Comparison of ENCODE assay signal across 21 cellular contexts in genomic region chr12:39116877-39117276, GRCh38.
DNase-seq lines count a peak whose midpoint lies in the region; ATAC-seq, FAIRE-seq and TF ChIP-seq lines count a peak whose summit lies in the region.
"Had no signal": no experiment of that assay in that cellular context is flagged by ENCODE, and none has a peak within 500 bp of the region (broad histone marks: within the 10 kb centered on the region; RNA-seq: fewer than 3 reads in every experiment).

No MANE protein-coding gene starts in this region.

- H3K23me2 ChIP-seq in H1 (ENCODE audit: low read depth, low read length): no peaks in the 10 kb centered on the region

- WGBS in H1 (ENCODE audit: extremely low coverage in 1 of 2, insufficient coverage in 1 of 2, insufficient read length in 1 of 2, insufficient replicate concordance in 2 of 2, low coverage in 1 of 2, low lambda C conversion rate in 2 of 2, missing lambda C conversion rate in 1 of 2), 2 experiments: 83% methylated on average over 2 of the region's 2 CpGs; no CpG with 5 or more reads in 1 of the 2 experiments
- 86% methylated on average over 2 of the region's 2 CpGs for WGBS in right cardiac atrium

- no peak overlapping the region for H3K18ac ChIP-seq in H1 (ENCODE audit: extremely low read depth, low read length)

- H2BK20ac ChIP-seq in H1 (ENCODE audit: low read length): 0 out of 2 replicates have a peak overlapping the region, but pooled peaks have one; percentile 66

- no peaks in the 10 kb centered on the region for H3F3A ChIP-seq in GM23338 (replicated peaks; ENCODE audit: low read depth)

- H3K36me3 ChIP-seq in GM23338 (ENCODE audit: insufficient read depth): no peaks in the 10 kb centered on the region
- no peaks in the 10 kb centered on the region for H3K36me3 ChIP-seq in H1 (ENCODE audit: control insufficient read depth in 2 of 4, insufficient read depth in 4 of 4, low read length in 3 of 4)
- H3K36me3 ChIP-seq: BLaER1, SJSA1 had no signal

- H3K9me3 ChIP-seq in H1 (ENCODE audit: insufficient read depth in 2 of 2, low read depth in 1 of 2, low read length in 1 of 2) (no peaks in the 10 kb centered on the region), right cardiac atrium (ENCODE audit: control insufficient read depth, low read length) (no peaks in the 10 kb centered on the region)
- H3K9me3 ChIP-seq: BLaER1, SJSA1 had no signal

- intact Hi-C loops in right cardiac atrium (cut with DNase I): no loop called here

- H3K23ac ChIP-seq in H1 (ENCODE audit: insufficient read length): no peak overlapping the region

- no peak overlapping the region for H3K56ac ChIP-seq in H1 (replicated peaks; ENCODE audit: insufficient read length, low read depth, low read length)

- no peak for ATAC-seq in GM23338
- ATAC-seq in stimulated activated effector memory CD8-positive, alpha-beta T cell treated with anti-CD3 and anti-CD28 coated beads, Interleukin-12 subunit alpha, Interleukin-12 subunit beta, amount 100 ng/mL, for 72 hours: no peak
- ATAC-seq in right cardiac atrium: no peak
- ATAC-seq: T-helper 17 cell had no signal

- no peaks in the 10 kb centered on the region for H4K20me1 ChIP-seq in GM23338 (replicated peaks; ENCODE audit: insufficient read depth)
- H4K20me1 ChIP-seq in H1 (replicated peaks in 1 of 2; ENCODE audit: control insufficient read depth in 1 of 2, insufficient read depth in 2 of 2, low read length in 2 of 2): no peaks in the 10 kb centered on the region
- H4K20me1 ChIP-seq: BLaER1 had no signal

- H3K4me3 ChIP-seq in GM23338 (no peak overlapping the region), H1 (ENCODE audit: extremely low read depth in 1 of 4, insufficient read depth in 2 of 4, low read depth in 3 of 4, low read length in 4 of 4) (no peak overlapping the region), right cardiac atrium (ENCODE audit: low read length) (no peak overlapping the region)
- H3K4me3 ChIP-seq: BLaER1, SJSA1 had no signal

- peaks cover 7% of the 10 kb centered on the region for H3K27me3 Mint-ChIP-seq in GM23338 (ENCODE audit: insufficient read depth, low read depth, poor library complexity)
- H3K27me3 Mint-ChIP-seq: T-helper 17 cell had no signal

- no peak for TF ChIP-seq EP300 in H1 (IDR thresholded peaks at IDR 0.05; ENCODE audit: borderline replicate concordance in 1 of 2, low read depth in 2 of 2, low read length in 2 of 2)

- H3K4me2 ChIP-seq in GM23338 (no peak overlapping the region), H1 (ENCODE audit: insufficient read depth in 1 of 2, low read depth in 2 of 2, low read length in 2 of 2) (no peak overlapping the region)
- H3K4me2 ChIP-seq: BLaER1 had no signal

- no peaks in the 10 kb centered on the region for H3K79me2 ChIP-seq in GM23338 (replicated peaks; ENCODE audit: insufficient read depth)
- H3K79me2 ChIP-seq in H1 (ENCODE audit: control insufficient read depth in 1 of 2, insufficient read depth in 2 of 2, low read length in 2 of 2): no peaks in the 10 kb centered on the region

- H2BK15ac ChIP-seq in H1 (ENCODE audit: low read length): no peak overlapping the region

- H2AK5ac ChIP-seq in H1 (ENCODE audit: low read depth, low read length): no peak overlapping the region

- POLR2A ChIA-PET in H1 (lab: Charles Lee; ENCODE audit: partially characterized antibody): interaction anchor here (0.9 kb wide), 1 partner anchor 9 kb away, joined by 3 read pairs; no protein-coding TSS in a partner anchor

- H3K27ac ChIP-seq in GM23338 (ENCODE audit: low read depth): no peak overlapping the region
- H3K27ac ChIP-seq in H1 (ENCODE audit: low read depth, low read length): no peak overlapping the region
- no peak overlapping the region for H3K27ac ChIP-seq in right cardiac atrium (ENCODE audit: low read length)
- H3K27ac ChIP-seq: BLaER1, SJSA1 had no signal

- TF ChIP-seq POLR2A in H1 (IDR thresholded peaks at IDR 0.05; ENCODE audit: control extremely low read depth in 1 of 2, low read depth in 2 of 2, low read length in 2 of 2): no peak

- H3K4me1 Mint-ChIP-seq in GM23338: peaks cover 11% of the 10 kb centered on the region; the same call in 2 of the 3 replicates
- H3K4me1 Mint-ChIP-seq in stimulated activated effector memory CD8-positive, alpha-beta T cell treated with anti-CD3 and anti-CD28 coated beads, Interleukin-12 subunit alpha, Interleukin-12 subunit beta, amount 100 ng/mL, for 72 hours: no peaks in the 10 kb centered on the region
- H3K4me1 Mint-ChIP-seq: T-helper 17 cell had no signal

- H4K8ac ChIP-seq in H1 (ENCODE audit: extremely low read depth, insufficient read depth, low read length): no peak overlapping the region

- FAIRE-seq in H1 (lab: Jason Lieb, UNC): no peak
- FAIRE-seq: G401.6, GM18507, RCC 7860 had no signal

- H3K4me3 Mint-ChIP-seq in GM23338: no peak overlapping the region
- H3K4me3 Mint-ChIP-seq in stimulated activated effector memory CD8-positive, alpha-beta T cell treated with anti-CD3 and anti-CD28 coated beads, Interleukin-12 subunit alpha, Interleukin-12 subunit beta, amount 100 ng/mL, for 72 hours: no peak overlapping the region
- H3K4me3 Mint-ChIP-seq: CD4-positive, alpha-beta T cell; T-helper 17 cell had no signal

- H3K27ac Mint-ChIP-seq in GM23338: no peak overlapping the region
- H3K27ac Mint-ChIP-seq in stimulated activated effector memory CD8-positive, alpha-beta T cell treated with anti-CD3 and anti-CD28 coated beads, Interleukin-12 subunit alpha, Interleukin-12 subunit beta, amount 100 ng/mL, for 72 hours: no peak overlapping the region
- H3K27ac Mint-ChIP-seq: CD4-positive, alpha-beta T cell; T-helper 17 cell had no signal

- no peak overlapping the region for H2BK5ac ChIP-seq in H1 (ENCODE audit: low read depth, low read length)

- no peaks in the 10 kb centered on the region; the same call in 2 of the 3 replicates for H3K36me3 Mint-ChIP-seq in GM23338 (ENCODE audit: low read depth)
- no peaks in the 10 kb centered on the region for H3K36me3 Mint-ChIP-seq in stimulated activated effector memory CD8-positive, alpha-beta T cell treated with anti-CD3 and anti-CD28 coated beads, Interleukin-12 subunit alpha, Interleukin-12 subunit beta, amount 100 ng/mL, for 72 hours

- CTCF ChIA-PET in H1 (lab: Charles Lee; ENCODE audit: partially characterized antibody): interaction anchor here (0.5 to 1.0 kb wide), 3 partner anchors 13 to 157 kb away, joined by 3 read pairs; no protein-coding TSS in a partner anchor

- no peak overlapping the region for H3K14ac ChIP-seq in H1 (ENCODE audit: insufficient read length)

- DNase-seq in GM23338 (ENCODE audit: low spot score) (no peak), NCI-H1105 treated with DMSO at 0.1 percent for 48 hours (lab: John Stamatoyannopoulos, UW) (peak; percentile 11), NCI-H345 treated with DMSO at 0.1 percent for 48 hours (lab: John Stamatoyannopoulos, UW; ENCODE audit: unreplicated experiment) (peak; percentile 66), H1 (ENCODE audit: low read depth in 1 of 2, low spot score in 2 of 2) (no peak), right cardiac atrium (no peak), foreskin melanocyte (no peak)
- DNase-seq in stimulated activated effector memory CD8-positive, alpha-beta T cell treated with anti-CD3 and anti-CD28 coated beads, Interleukin-12 subunit alpha, Interleukin-12 subunit beta, amount 100 ng/mL, for 72 hours (ENCODE audit: low spot score in 2 of 2): no peak
- DNase-seq: CD4-positive, alpha-beta T cell; COR-L47; KBM-7; NCI-H1092; NCI-H146; NCI-H2029 treated with DMSO at 0.1 percent for 48 hours; NCI-H510A; SW 1271; T-helper 17 cell had no signal

- H3K79me1 ChIP-seq in H1 (ENCODE audit: low read depth, low read length): no peaks in the 10 kb centered on the region

- H3K4ac ChIP-seq in H1 (replicated peaks; ENCODE audit: insufficient read length, low read depth, low read length): no peak overlapping the region

- no peak overlapping the region for H4K5ac ChIP-seq in H1 (ENCODE audit: insufficient read length, low read depth, low read length)

- TF ChIP-seq CTCF in GM23338 (conservative IDR thresholded peaks at IDR 0.05; ENCODE audit: low read depth in 2 of 2) (no peak), H1 (IDR thresholded peaks at IDR 0.05; ENCODE audit: control extremely low read depth in 1 of 3, insufficient read depth in 1 of 3, low read depth in 1 of 3, low read length in 3 of 3) (no peak)

- H2AFZ ChIP-seq in GM23338 (peak overlapping the region; percentile 92), H1 (ENCODE audit: low read length) (peak overlapping the region; percentile 4; the same call in 1 of the 2 replicates)

- no peak overlapping the region for H2BK12ac ChIP-seq in H1 (ENCODE audit: low read depth, low read length)

- H3K9me2 ChIP-seq in GM23338 (ENCODE audit: insufficient read depth): peaks cover 7% of the 10 kb centered on the region

- H2BK120ac ChIP-seq in H1 (replicated peaks; ENCODE audit: low read depth, low read length): no peak overlapping the region

- H4K91ac ChIP-seq in H1 (replicated peaks; ENCODE audit: insufficient read length, low read length): no peak overlapping the region

- TF ChIP-seq RAD21 in H1 (IDR thresholded peaks at IDR 0.05 in 1 of 2, conservative IDR thresholded peaks at IDR 0.05 in 1 of 2; ENCODE audit: low read depth in 2 of 2, low read length in 2 of 2): no peak

- H3K27me3 ChIP-seq in GM23338 (ENCODE audit: insufficient read depth): no peaks in the 10 kb centered on the region
- no peaks in the 10 kb centered on the region for H3K27me3 ChIP-seq in H1 (replicated peaks in 1 of 4; ENCODE audit: control insufficient read depth in 3 of 4, extremely low read depth in 1 of 4, insufficient read depth in 3 of 4, low read length in 3 of 4)
- no peaks in the 10 kb centered on the region for H3K27me3 ChIP-seq in right cardiac atrium (ENCODE audit: control insufficient read depth, insufficient read depth)
- H3K27me3 ChIP-seq: BLaER1, SJSA1 had no signal

- H3K4me1 ChIP-seq in GM23338 (ENCODE audit: insufficient read depth) (peaks cover 8% of the 10 kb centered on the region), H1 (replicated peaks in 1 of 4; ENCODE audit: control insufficient read depth in 3 of 4, insufficient read depth in 4 of 4, low read length in 3 of 4) (no peaks in the 10 kb centered on the region), right cardiac atrium (ENCODE audit: control insufficient read depth, insufficient read depth, low read length) (no peaks in the 10 kb centered on the region)
- H3K4me1 ChIP-seq: BLaER1, SJSA1 had no signal

- peaks cover 2% of the 10 kb centered on the region; the same call in 1 of the 3 replicates for H3K9me3 Mint-ChIP-seq in GM23338
- no peaks in the 10 kb centered on the region for H3K9me3 Mint-ChIP-seq in stimulated activated effector memory CD8-positive, alpha-beta T cell treated with anti-CD3 and anti-CD28 coated beads, Interleukin-12 subunit alpha, Interleukin-12 subunit beta, amount 100 ng/mL, for 72 hours
- H3K9me3 Mint-ChIP-seq: CD4-positive, alpha-beta T cell had no signal

- H3K9ac ChIP-seq in H1 (replicated peaks in 1 of 4; ENCODE audit: extremely low read depth in 1 of 4, low read depth in 3 of 4, low read length in 3 of 4): no peak overlapping the region
- H3K9ac ChIP-seq: BLaER1 had no signal

TF ChIP-seq in GM23338, 12 proteins besides CTCF, POLR2A, EP300 and RAD21 (continues in another document):
- TF ChIP-seq STAT1 (IDR thresholded peaks at IDR 0.05; ENCODE audit: unreplicated experiment) (no peak), POLR2AphosphoS5 (IDR thresholded peaks at IDR 0.05; ENCODE audit: low read depth) (no peak)

TF ChIP-seq in H1, 55 proteins besides CTCF, POLR2A, EP300 and RAD21 (continues in another document):
- TF ChIP-seq ASH2L (IDR thresholded peaks at IDR 0.05; ENCODE audit: low read length) (no peak), MAFK (IDR thresholded peaks at IDR 0.05; ENCODE audit: low read depth, low read length) (no peak)

Comparison
In these comparisons a context has a peak if more than half of its experiments do, and no peak if none do; other contexts are left out.
1. DNase-seq: peak in NCI-H1105 treated with DMSO at 0.1 percent for 48 hours (single experiment) and NCI-H345 treated with DMSO at 0.1 percent for 48 hours (single experiment); none in GM23338 (single experiment), H1 (0 of 2), stimulated activated effector memory CD8-positive, alpha-beta T cell treated with anti-CD3 and anti-CD28 coated beads, Interleukin-12 subunit alpha, Interleukin-12 subunit beta, amount 100 ng/mL, for 72 hours (0 of 2), right cardiac atrium (0 of 3) and foreskin melanocyte (single experiment).